ENCODE assay signal across 23 cellular contexts in the genomic region with DNA sequence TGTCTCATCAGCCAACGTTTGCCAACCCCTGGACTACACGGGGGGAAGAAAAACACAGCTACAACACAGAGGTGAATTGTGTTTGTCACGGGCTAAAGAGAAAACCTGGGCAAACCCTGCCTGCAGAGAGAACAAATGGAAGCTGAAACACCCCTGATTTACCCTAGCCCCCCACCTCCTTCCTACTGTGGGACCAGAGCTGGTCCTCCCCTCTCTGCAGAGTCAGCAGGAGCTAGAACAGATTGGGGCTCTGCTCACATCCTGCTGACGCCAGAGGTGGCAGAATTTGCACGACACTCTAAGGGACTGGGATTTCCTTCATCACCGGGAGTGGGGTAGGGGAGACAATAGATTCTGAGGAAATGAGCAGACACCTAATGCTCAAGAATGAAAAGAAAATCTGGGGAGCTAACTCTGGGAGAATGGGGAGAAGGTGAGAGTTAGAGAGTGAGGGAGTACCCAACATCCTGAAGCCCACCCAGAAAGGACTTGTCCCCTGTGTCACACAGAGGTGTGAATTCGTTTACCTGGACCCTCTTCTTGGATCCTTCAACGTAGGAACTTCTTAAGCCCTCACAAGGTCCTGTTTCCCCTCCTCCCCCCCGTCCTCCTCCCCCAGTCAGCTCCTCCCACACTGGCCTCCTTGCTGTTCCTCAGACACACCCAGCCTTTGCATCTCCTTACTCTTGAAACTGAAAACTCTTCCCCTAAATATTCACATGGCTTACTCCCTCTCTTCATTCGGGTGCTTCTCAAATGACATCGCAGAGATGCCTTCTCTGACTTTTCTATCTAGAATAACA.
"Had no signal": no experiment of that assay in that cellular context is flagged by ENCODE, and none has a peak within 500 bp of the region (broad histone marks: within the 10 kb centered on the region; RNA-seq: fewer than 3 reads in every experiment).

No MANE protein-coding gene starts in this region.

- H3K27me3 Mint-ChIP-seq: progenitor cell of endocrine pancreas, type B pancreatic cell had no signal

- ATAC-seq: gastroesophageal sphincter; left cardiac atrium; left ventricle myocardium superior; mucosa of descending colon; naive thymus-derived CD8-positive, alpha-beta T cell; right lobe of liver; stimulated activated effector memory CD8-positive, alpha-beta T cell treated with anti-CD3 and anti-CD28 coated beads, Interleukin-12 subunit alpha, Interleukin-12 subunit beta, amount 100 ng/mL, for 72 hours; stimulated activated naive CD8-positive, alpha-beta T cell treated with anti-CD3 and anti-CD28 coated beads, Interleukin-15, Interleukin-2, amounts not matched to agents 100 U/mL and 50 U/mL, for 24 hours had no signal

- H3K9me3 ChIP-seq: esophagus muscularis mucosa, gastroesophageal sphincter, mucosa of descending colon, ovary, right lobe of liver, suprapubic skin, thyroid gland, uterus had no signal

- H3K4me1 ChIP-seq: right lobe of liver, uterus had no signal

- H3K36me3 ChIP-seq: esophagus muscularis mucosa, gastroesophageal sphincter, ovary, right lobe of liver, suprapubic skin, thyroid gland, uterus had no signal

- H3K4me1 Mint-ChIP-seq: stimulated activated effector memory CD8-positive, alpha-beta T cell treated with anti-CD3 and anti-CD28 coated beads, Interleukin-12 subunit alpha, Interleukin-12 subunit beta, amount 100 ng/mL, for 72 hours had no signal

- H3K27ac ChIP-seq: coronary artery, epithelial cell of prostate, esophagus muscularis mucosa, gastroesophageal sphincter, ovary, right lobe of liver, suprapubic skin, thyroid gland, uterus had no signal

- FAIRE-seq: kidney had no signal

- H3K27ac Mint-ChIP-seq: naive thymus-derived CD8-positive, alpha-beta T cell; stimulated activated effector memory CD8-positive, alpha-beta T cell treated with anti-CD3 and anti-CD28 coated beads, Interleukin-12 subunit alpha, Interleukin-12 subunit beta, amount 100 ng/mL, for 72 hours had no signal

- H3K4me3 ChIP-seq: coronary artery, esophagus muscularis mucosa, gastroesophageal sphincter, lung, mucosa of descending colon, ovary, right lobe of liver, suprapubic skin, thyroid gland, uterus had no signal

- H3K27me3 ChIP-seq: gastroesophageal sphincter, ovary, right lobe of liver, suprapubic skin, thyroid gland, uterus had no signal

- H3K9me3 Mint-ChIP-seq: neural crest cell; stimulated activated effector memory CD8-positive, alpha-beta T cell treated with anti-CD3 and anti-CD28 coated beads, Interleukin-12 subunit alpha, Interleukin-12 subunit beta, amount 100 ng/mL, for 72 hours; type B pancreatic cell had no signal

- H3K36me3 Mint-ChIP-seq: naive thymus-derived CD8-positive, alpha-beta T cell; stimulated activated effector memory CD8-positive, alpha-beta T cell treated with anti-CD3 and anti-CD28 coated beads, Interleukin-12 subunit alpha, Interleukin-12 subunit beta, amount 100 ng/mL, for 72 hours; type B pancreatic cell had no signal

- H3K4me3 Mint-ChIP-seq: naive thymus-derived CD8-positive, alpha-beta T cell; neural crest cell; stimulated activated effector memory CD8-positive, alpha-beta T cell treated with anti-CD3 and anti-CD28 coated beads, Interleukin-12 subunit alpha, Interleukin-12 subunit beta, amount 100 ng/mL, for 72 hours; type B pancreatic cell had no signal

- DNase-seq: effector CD4-positive, alpha-beta T cell; kidney; left cardiac atrium; left ventricle myocardium superior; mucosa of descending colon; naive thymus-derived CD8-positive, alpha-beta T cell; ovary; right lobe of liver; stimulated activated CD4-positive, alpha-beta T cell treated with anti-CD3 and anti-CD28 coated beads, Interleukin-4, amount 100 ng/mL, for 1 hour; stimulated activated CD8-positive, alpha-beta memory T cell treated with anti-CD3 and anti-CD28 coated beads, Interleukin-4, amount 100 ng/mL, for 48 hours; stimulated activated naive CD8-positive, alpha-beta T cell treated with anti-CD3 and anti-CD28 coated beads, Interleukin-15, Interleukin-2, amounts not matched to agents 100 U/mL and 50 U/mL, for 24 hours; thyroid gland; uterus had no signal
